2 cellular contexts compared by ENCODE assay signal in the genomic region with DNA sequence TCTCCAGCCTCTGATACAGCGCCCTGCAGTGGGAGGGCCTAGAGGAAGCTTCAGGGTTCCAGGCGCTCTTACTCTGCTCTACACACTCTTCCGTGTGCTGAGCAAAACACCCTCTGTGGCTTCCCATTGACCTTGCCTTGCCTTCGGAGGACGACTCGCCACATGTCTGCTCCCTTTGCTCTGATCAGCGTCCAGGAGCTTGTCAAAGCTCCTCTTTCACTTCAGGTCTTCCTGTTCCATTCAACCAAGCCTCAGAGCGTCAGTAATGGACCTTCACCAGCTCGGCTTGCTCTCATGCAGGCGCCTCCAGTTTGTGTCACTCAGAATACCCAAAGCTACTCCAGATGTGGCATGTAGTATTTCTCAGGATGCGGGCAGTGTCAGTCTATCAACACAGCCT.
TF ChIP-seq lines count a peak whose summit lies in the region.

No MANE protein-coding gene starts in this region.

TF ChIP-seq in K562, 482 proteins besides CTCF, POLR2A, EP300 and RAD21:
- TF ChIP-seq PHF8 (IDR thresholded peaks at IDR 0.05; ENCODE audit: borderline replicate concordance, low read length) (no peak), CSDE1 (IDR thresholded peaks at IDR 0.05) (no peak)
TF ChIP-seq in K562: peak in this region for 0.

TF ChIP-seq in SK-N-SH, 30 proteins besides CTCF, POLR2A, EP300 and RAD21 (continued from another document):
- TF ChIP-seq RCOR1 (IDR thresholded peaks at IDR 0.05; ENCODE audit: low read length) (no peak), MEF2A (IDR thresholded peaks at IDR 0.05; ENCODE audit: borderline replicate concordance, low read depth) (no peak)
- TF ChIP-seq, protein P1, sequence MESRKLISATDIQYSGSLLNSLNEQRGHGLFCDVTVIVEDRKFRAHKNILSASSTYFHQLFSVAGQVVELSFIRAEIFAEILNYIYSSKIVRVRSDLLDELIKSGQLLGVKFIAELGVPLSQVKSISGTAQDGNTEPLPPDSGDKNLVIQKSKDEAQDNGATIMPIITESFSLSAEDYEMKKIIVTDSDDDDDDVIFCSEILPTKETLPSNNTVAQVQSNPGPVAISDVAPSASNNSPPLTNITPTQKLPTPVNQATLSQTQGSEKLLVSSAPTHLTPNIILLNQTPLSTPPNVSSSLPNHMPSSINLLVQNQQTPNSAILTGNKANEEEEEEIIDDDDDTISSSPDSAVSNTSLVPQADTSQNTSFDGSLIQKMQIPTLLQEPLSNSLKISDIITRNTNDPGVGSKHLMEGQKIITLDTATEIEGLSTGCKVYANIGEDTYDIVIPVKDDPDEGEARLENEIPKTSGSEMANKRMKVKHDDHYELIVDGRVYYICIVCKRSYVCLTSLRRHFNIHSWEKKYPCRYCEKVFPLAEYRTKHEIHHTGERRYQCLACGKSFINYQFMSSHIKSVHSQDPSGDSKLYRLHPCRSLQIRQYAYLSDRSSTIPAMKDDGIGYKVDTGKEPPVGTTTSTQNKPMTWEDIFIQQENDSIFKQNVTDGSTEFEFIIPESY (IDR thresholded peaks at IDR 0.05; ENCODE audit: borderline replicate concordance, low read depth), result no peak
